ENCODE assay signal across 13 cellular contexts in genomic region chr12:75721790-75722189, GRCh38.
DNase-seq lines count a peak whose midpoint lies in the region; ATAC-seq, FAIRE-seq and TF ChIP-seq lines count a peak whose summit lies in the region.
"Had no signal": no experiment of that assay in that cellular context is flagged by ENCODE, and none has a peak within 500 bp of the region (broad histone marks: within the 10 kb centered on the region; RNA-seq: fewer than 3 reads in every experiment).

No MANE protein-coding gene starts in this region.

- H3K9ac ChIP-seq in HUES48 (ENCODE audit: low read depth, low read length) (no peak overlapping the region), smooth muscle cell (ENCODE audit: low read depth) (no peak overlapping the region)

- FAIRE-seq in TTC549 (lab: Jason Lieb, UNC), result peak; percentile 69
- FAIRE-seq: D721Med had no signal

- H3K4me2 ChIP-seq in smooth muscle cell, result peak overlapping the region; percentile 34

- H3K36me3 ChIP-seq in HUES48 (ENCODE audit: control insufficient read depth, insufficient read depth, low read length) (no peaks in the 10 kb centered on the region), left lung (no peaks in the 10 kb centered on the region), smooth muscle cell (ENCODE audit: low read depth) (no peaks in the 10 kb centered on the region)

- no peaks in the 10 kb centered on the region for H3K79me2 ChIP-seq in smooth muscle cell (ENCODE audit: low read depth)

- intact Hi-C loops in left lung (cut with DNase I), result no loop called here

- 42% methylated on average over 2 of the region's 2 CpGs for WGBS in smooth muscle cell (ENCODE audit: low lambda C conversion rate)

- H3F3A ChIP-seq in smooth muscle cell (ENCODE audit: low read depth), result peaks cover 10% of the 10 kb centered on the region

- no peak for ATAC-seq in left lung
- ATAC-seq in GM19023 (IDR thresholded peaks at IDR 0.05; ENCODE audit: unreplicated experiment), result no peak
- ATAC-seq in HG02884 (IDR thresholded peaks at IDR 0.05; ENCODE audit: unreplicated experiment), result no peak
- ATAC-seq: activated T-cell treated with anti-CD3 and anti-CD28 coated beads, Interleukin-2, amount 50 U/mL, for 4 hours; stimulated activated naive CD8-positive, alpha-beta T cell treated with anti-CD3 and anti-CD28 coated beads, Interleukin-15, Interleukin-2, amounts not matched to agents 100 U/mL and 50 U/mL, for 24 hours had no signal

- DNase-seq in left lung (no peak), smooth muscle cell (lab: John Stamatoyannopoulos, UW; ENCODE audit: unreplicated experiment) (no peak), NCI-H2107 treated with DMSO at 0.1 percent for 48 hours (lab: John Stamatoyannopoulos, UW; ENCODE audit: unreplicated experiment) (no peak), NCI-H446 (lab: John Stamatoyannopoulos, UW) (no peak)
- DNase-seq: activated T-cell treated with anti-CD3 and anti-CD28 coated beads, Interleukin-2, amount 50 U/mL, for 4 hours; stimulated activated CD4-positive, alpha-beta T cell treated with anti-CD3 and anti-CD28 coated beads, Interleukin-1b, Interleukin-23, amount 100 ng/mL, for 48 hours; stimulated activated naive CD8-positive, alpha-beta T cell treated with anti-CD3 and anti-CD28 coated beads, Interleukin-15, Interleukin-2, amounts not matched to agents 100 U/mL and 50 U/mL, for 24 hours had no signal

- peak overlapping the region; percentile 62 for H3K27ac ChIP-seq in HUES48 (ENCODE audit: low read depth, low read length)
- peak overlapping the region; percentile 54 to 76 for H3K27ac ChIP-seq in left lung
- H3K27ac ChIP-seq in smooth muscle cell (ENCODE audit: low read depth), result peak overlapping the region; percentile 70

- H3K27me3 ChIP-seq in HUES48 (ENCODE audit: control insufficient read depth, insufficient read depth, low read length) (0 out of 2 replicates have a peak, but pooled peaks cover 2% of the 10 kb centered on the region), left lung (peaks cover 6 to 38% of the 10 kb centered on the region in 2 donors), smooth muscle cell (ENCODE audit: low read depth) (no peaks in the 10 kb centered on the region)

- H2AFZ ChIP-seq in smooth muscle cell (ENCODE audit: low read depth), result peak overlapping the region; percentile 31

- no peaks in the 10 kb centered on the region for H4K20me1 ChIP-seq in smooth muscle cell (ENCODE audit: low read depth)

- H3K4me3 ChIP-seq in HUES48 (ENCODE audit: low read depth, low read length) (no peak overlapping the region), left lung (no peak overlapping the region), smooth muscle cell (no peak overlapping the region)
- H3K4me3 ChIP-seq: GM12878 had no signal

- H3K9me3 ChIP-seq in HUES48 (ENCODE audit: control insufficient read depth, insufficient read depth, low read length) (no peaks in the 10 kb centered on the region), left lung (no peaks in the 10 kb centered on the region), smooth muscle cell (replicated peaks; ENCODE audit: low read depth) (no peaks in the 10 kb centered on the region)

- TF ChIP-seq CTCF in left lung (IDR thresholded peaks at IDR 0.05) (no peak), smooth muscle cell (IDR thresholded peaks at IDR 0.05; ENCODE audit: borderline replicate concordance, insufficient read depth, poor library complexity, severe bottlenecking) (no peak)

- H3K4me1 ChIP-seq in HUES48 (ENCODE audit: control insufficient read depth, insufficient read depth, low read length) (peaks cover 44% of the 10 kb centered on the region), left lung (peaks cover 3 to 21% of the 10 kb centered on the region in 2 donors), smooth muscle cell (ENCODE audit: low read depth) (peaks cover 24% of the 10 kb centered on the region)
